In the genomic region with DNA sequence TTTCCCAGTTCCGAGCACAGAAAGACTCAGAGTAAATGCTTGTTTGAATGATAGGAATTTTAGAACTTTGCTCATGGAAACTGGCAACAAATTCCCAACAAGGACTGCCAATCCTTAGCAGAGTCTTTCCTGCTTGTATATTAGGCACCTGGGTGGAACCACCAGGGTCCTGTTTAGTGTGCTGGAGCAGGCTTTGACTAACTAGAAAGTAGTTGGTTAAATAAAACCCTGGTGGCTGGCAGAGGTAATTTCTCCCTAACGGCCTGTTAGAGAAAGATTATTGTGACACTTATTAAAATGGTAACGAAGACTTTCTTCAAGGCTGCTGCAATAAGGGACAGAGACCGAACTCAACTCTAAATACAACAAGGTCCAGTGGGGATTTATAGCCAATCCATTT, we compare ENCODE assay signal across 18 cellular contexts.
DNase-seq lines count a peak whose midpoint lies in the region; ATAC-seq and TF ChIP-seq lines count a peak whose summit lies in the region.
"Had no signal": no experiment of that assay in that cellular context is flagged by ENCODE, and none has a peak within 500 bp of the region (broad histone marks: within the 10 kb centered on the region; RNA-seq: fewer than 3 reads in every experiment).

No MANE protein-coding gene starts in this region.

- H2AK5ac ChIP-seq in H9 (ENCODE audit: insufficient read length, low read length) = no peak overlapping the region

- H2AFZ ChIP-seq in H9 (ENCODE audit: low read length) = no peak overlapping the region
- H2AFZ ChIP-seq in neural progenitor cell (replicated peaks) = no peak overlapping the region
- no peak overlapping the region for H2AFZ ChIP-seq in osteoblast (ENCODE audit: low read length)

- H3K36me3 ChIP-seq in GM06990 (ENCODE audit: control insufficient read depth, insufficient read depth, low read length) (no peaks in the 10 kb centered on the region), endodermal cell (ENCODE audit: control insufficient read depth, insufficient read depth, low read length) (no peaks in the 10 kb centered on the region), neural progenitor cell (no peaks in the 10 kb centered on the region), osteoblast (ENCODE audit: insufficient read depth, low read length) (no peaks in the 10 kb centered on the region)

- H3K9ac ChIP-seq in H9 (ENCODE audit: extremely low read depth, insufficient read length, low read length) = no peak overlapping the region
- no peak overlapping the region for H3K9ac ChIP-seq in endodermal cell (ENCODE audit: extremely low read depth, low read length, poor library complexity, severe bottlenecking)
- no peak overlapping the region for H3K9ac ChIP-seq in neural progenitor cell

- H2BK120ac ChIP-seq in H9 (ENCODE audit: low read depth, low read length, poor library complexity, severe bottlenecking) = no peak overlapping the region

- H3K4me3 ChIP-seq in GM06990 (replicated peaks; ENCODE audit: low read depth, low read length) = no peak overlapping the region
- no peak overlapping the region for H3K4me3 ChIP-seq in endodermal cell (ENCODE audit: low read length)
- no peak overlapping the region for H3K4me3 ChIP-seq in neural progenitor cell
- H3K4me3 ChIP-seq in osteoblast (ENCODE audit: insufficient read depth, low read length) = no peak overlapping the region
- H3K4me3 ChIP-seq: SK-N-MC had no signal

- H3K27ac Mint-ChIP-seq in H9 (peak overlapping the region in 1 of 3 experiments; percentile 68; a peak in 2 of 7 replicates), endodermal cell (no peak overlapping the region), neural progenitor cell (no peak overlapping the region)
- H3K27ac Mint-ChIP-seq in natural killer cell treated with Interleukin-12 subunit alpha and Interleukin-12 subunit beta and Interleukin-15 and Interleukin-18, amount 100 ng/mL, for 72 hours = no peak overlapping the region
- H3K27ac Mint-ChIP-seq: B cell; CD4-positive, alpha-beta T cell had no signal

- H4K5ac ChIP-seq in H9 (ENCODE audit: insufficient read length, low read depth, low read length) = no peak overlapping the region

- H3K9me3 Mint-ChIP-seq in H9 = peaks cover 6 to 8% of the 10 kb centered on the region in 2 experiments; a peak in 4 of 5 replicates
- H3K9me3 Mint-ChIP-seq in endodermal cell = no peaks in the 10 kb centered on the region
- H3K9me3 Mint-ChIP-seq in neural progenitor cell = peaks cover 2% of the 10 kb centered on the region
- no peaks in the 10 kb centered on the region for H3K9me3 Mint-ChIP-seq in natural killer cell treated with Interleukin-12 subunit alpha and Interleukin-12 subunit beta and Interleukin-15 and Interleukin-18, amount 100 ng/mL, for 72 hours
- H3K9me3 Mint-ChIP-seq: CD4-positive, alpha-beta T cell had no signal

- no peak for ATAC-seq in natural killer cell treated with Interleukin-12 subunit alpha and Interleukin-12 subunit beta and Interleukin-15 and Interleukin-18, amount 100 ng/mL, for 72 hours
- ATAC-seq: Panc1, Right ventricle myocardium inferior had no signal

- H3K18ac ChIP-seq in H9 (ENCODE audit: insufficient read length, low read depth, low read length) = no peak overlapping the region

- no peaks in the 10 kb centered on the region for H3K79me1 ChIP-seq in H9 (ENCODE audit: insufficient read depth, low read depth, low read length, poor library complexity, severe bottlenecking)

- no peak overlapping the region for H3K4ac ChIP-seq in H9 (ENCODE audit: low read depth, low read length)

- H3K27me3 Mint-ChIP-seq in H9 (ENCODE audit: low read depth) = peaks cover 52% of the 10 kb centered on the region
- no peaks in the 10 kb centered on the region for H3K27me3 Mint-ChIP-seq in endodermal cell (ENCODE audit: insufficient read depth)
- no peaks in the 10 kb centered on the region for H3K27me3 Mint-ChIP-seq in neural progenitor cell (ENCODE audit: insufficient read depth, low read depth)
- H3K27me3 Mint-ChIP-seq in natural killer cell treated with Interleukin-12 subunit alpha and Interleukin-12 subunit beta and Interleukin-15 and Interleukin-18, amount 100 ng/mL, for 72 hours = peaks cover 0 to 4% of the 10 kb centered on the region in 2 donors
- H3K27me3 Mint-ChIP-seq: B cell; CD4-positive, alpha-beta T cell had no signal

- no peaks in the 10 kb centered on the region for H4K20me1 ChIP-seq in H9 (ENCODE audit: control insufficient read depth, insufficient read depth, insufficient read length)
- H4K20me1 ChIP-seq in neural progenitor cell (ENCODE audit: low read depth) = no peaks in the 10 kb centered on the region
- no peaks in the 10 kb centered on the region for H4K20me1 ChIP-seq in osteoblast (ENCODE audit: insufficient read depth, low read length)

- H3K9me3 ChIP-seq in H9 (ENCODE audit: control insufficient read depth, low read depth, low read length) (peaks cover 11% of the 10 kb centered on the region), endodermal cell (ENCODE audit: control insufficient read depth, low read length) (no peaks in the 10 kb centered on the region), neural progenitor cell (ENCODE audit: low read depth) (no peaks in the 10 kb centered on the region), osteoblast (ENCODE audit: low read depth, low read length) (no peaks in the 10 kb centered on the region)

- no peak overlapping the region for H4K91ac ChIP-seq in H9 (ENCODE audit: insufficient read length, low read depth, low read length)

- H3K27ac ChIP-seq in H9 (ENCODE audit: insufficient read length, low read depth, low read length) (no peak overlapping the region), endodermal cell (ENCODE audit: low read depth, low read length) (no peak overlapping the region), neural progenitor cell (peak overlapping the region; percentile 63), osteoblast (ENCODE audit: low read depth, low read length) (no peak overlapping the region)
- H3K27ac ChIP-seq: SK-N-MC had no signal

- H4K8ac ChIP-seq in H9 (replicated peaks; ENCODE audit: insufficient read length, low read depth, low read length) = no peak overlapping the region

- H2BK5ac ChIP-seq in H9 (ENCODE audit: insufficient read length, low read length) = no peak overlapping the region

- TF ChIP-seq CTCF in GM06990 (IDR thresholded peaks at IDR 0.05; ENCODE audit: insufficient read depth, low read length, poor library complexity, severe bottlenecking) = peak; percentile 1
- peak; percentile 61; the same call in 2 of the 3 replicates for TF ChIP-seq CTCF in H9 (conservative IDR thresholded peaks at IDR 0.05)
- TF ChIP-seq CTCF in endodermal cell (conservative IDR thresholded peaks at IDR 0.05) = peak; percentile 74
- peak; percentile 30 for TF ChIP-seq CTCF in neural progenitor cell (IDR thresholded peaks at IDR 0.05)
- TF ChIP-seq CTCF in osteoblast (IDR thresholded peaks at IDR 0.05; ENCODE audit: extremely low read depth, low read depth, low read length) = no peak

- H2BK20ac ChIP-seq in H9 (ENCODE audit: low read depth, low read length, poor library complexity, severe bottlenecking) = no peak overlapping the region

- peaks cover 36% of the 10 kb centered on the region for H3F3A ChIP-seq in neural progenitor cell (ENCODE audit: low read depth)

- no peak overlapping the region for H3K23ac ChIP-seq in H9 (ENCODE audit: insufficient read length, low read depth, low read length)

- peaks cover 59 to 60% of the 10 kb centered on the region in 2 experiments for H3K4me1 Mint-ChIP-seq in H9
- H3K4me1 Mint-ChIP-seq in endodermal cell = peaks cover 60% of the 10 kb centered on the region
- H3K4me1 Mint-ChIP-seq in neural progenitor cell = peaks cover 59% of the 10 kb centered on the region
- H3K4me1 Mint-ChIP-seq in natural killer cell treated with Interleukin-12 subunit alpha and Interleukin-12 subunit beta and Interleukin-15 and Interleukin-18, amount 100 ng/mL, for 72 hours (ENCODE audit: low read depth in 2 of 2) = peaks cover 26 to 27% of the 10 kb centered on the region in 2 donors
- H3K4me1 Mint-ChIP-seq: B cell had no signal

- H3K36me3 Mint-ChIP-seq in H9 (ENCODE audit: insufficient read depth in 1 of 3, low read depth in 3 of 3) (no peaks in the 10 kb centered on the region), endodermal cell (ENCODE audit: low read depth) (no peaks in the 10 kb centered on the region), neural progenitor cell (no peaks in the 10 kb centered on the region)
- no peaks in the 10 kb centered on the region for H3K36me3 Mint-ChIP-seq in natural killer cell treated with Interleukin-12 subunit alpha and Interleukin-12 subunit beta and Interleukin-15 and Interleukin-18, amount 100 ng/mL, for 72 hours

- H3K4me3 Mint-ChIP-seq in H9 (no peak overlapping the region; a peak in 1 of 5 replicates), endodermal cell (no peak overlapping the region), neural progenitor cell (no peak overlapping the region)
- H3K4me3 Mint-ChIP-seq in natural killer cell treated with Interleukin-12 subunit alpha and Interleukin-12 subunit beta and Interleukin-15 and Interleukin-18, amount 100 ng/mL, for 72 hours = no peak overlapping the region
- H3K4me3 Mint-ChIP-seq: B cell; CD4-positive, alpha-beta T cell had no signal

- no peaks in the 10 kb centered on the region for H3K27me3 ChIP-seq in GM06990 (replicated peaks; ENCODE audit: control insufficient read depth, insufficient read depth, low read length)
- no peaks in the 10 kb centered on the region for H3K27me3 ChIP-seq in H9 (ENCODE audit: insufficient read depth, low read length)
- no peaks in the 10 kb centered on the region for H3K27me3 ChIP-seq in endodermal cell (ENCODE audit: control insufficient read depth, insufficient read depth, low read length, poor library complexity, severe bottlenecking)
- no peaks in the 10 kb centered on the region for H3K27me3 ChIP-seq in neural progenitor cell
- H3K27me3 ChIP-seq in osteoblast (ENCODE audit: insufficient read depth, low read length) = no peaks in the 10 kb centered on the region

- no peak overlapping the region for H3K56ac ChIP-seq in H9 (ENCODE audit: insufficient read length, low read depth, low read length)

- H3T11ph ChIP-seq in H9 (ENCODE audit: low read length) = no peak overlapping the region

- no peaks in the 10 kb centered on the region for H3K79me2 ChIP-seq in H9 (ENCODE audit: insufficient read depth, low read length)
- H3K79me2 ChIP-seq in neural progenitor cell (ENCODE audit: low read depth) = no peaks in the 10 kb centered on the region
- no peaks in the 10 kb centered on the region for H3K79me2 ChIP-seq in osteoblast (ENCODE audit: insufficient read depth, low read length)

- no peak overlapping the region for H2BK15ac ChIP-seq in H9 (ENCODE audit: low read depth, low read length)

- H3K4me1 ChIP-seq in H9 (ENCODE audit: insufficient read depth, low read length) (peaks cover 3% of the 10 kb centered on the region; the same call in 1 of the 2 replicates), endodermal cell (ENCODE audit: control insufficient read depth, insufficient read depth, low read length) (no peaks in the 10 kb centered on the region), neural progenitor cell (peaks cover 38% of the 10 kb centered on the region), osteoblast (ENCODE audit: insufficient read depth, low read length) (no peaks in the 10 kb centered on the region)

- WGBS in H9 (ENCODE audit: extremely low coverage, insufficient read length, low lambda C conversion rate) = no CpG with 5 or more reads among the region's 4 CpGs
- 77 to 100% methylated on average over 1 to 4 of the region's 4 CpGs for WGBS in endodermal cell (ENCODE audit: insufficient coverage in 1 of 2, insufficient read length in 1 of 2), 2 experiments

- no peak overlapping the region for H2BK12ac ChIP-seq in H9 (ENCODE audit: insufficient read length, low read depth, low read length)

- H3K23me2 ChIP-seq in H9 (ENCODE audit: insufficient read length, low read depth, low read length, poor library complexity, severe bottlenecking) = no peaks in the 10 kb centered on the region

- DNase-seq in GM06990 (ENCODE audit: extremely low read depth, insufficient read length) (no peak), H9 (no peak), endodermal cell (no peak), neural progenitor cell (ENCODE audit: low spot score) (peak; percentile 9), NCI-H187 (lab: John Stamatoyannopoulos, UW) (no peak), osteoblast (ENCODE audit: insufficient read length, low spot score, missing footprints) (no peak)
- DNase-seq in natural killer cell treated with Interleukin-12 subunit alpha and Interleukin-12 subunit beta and Interleukin-15 and Interleukin-18, amount 100 ng/mL, for 72 hours (ENCODE audit: low spot score) = no peak
- DNase-seq: CD4-positive, alpha-beta T cell; DMS79 treated with DMSO at 0.1 percent for 48 hours; GOT3; IMR-90; Kasumi-1; NCI-H1930; T-helper 1 cell had no signal

- H3K4me2 ChIP-seq in H9 (ENCODE audit: insufficient read depth, insufficient read length, low read length) (no peak overlapping the region), neural progenitor cell (peak overlapping the region; percentile 52), osteoblast (ENCODE audit: insufficient read depth, low read length) (no peak overlapping the region)

- H3K14ac ChIP-seq in H9 (ENCODE audit: insufficient read depth, low read length) = no peak overlapping the region
